1 cellular context compared by ENCODE assay signal in the genomic region with DNA sequence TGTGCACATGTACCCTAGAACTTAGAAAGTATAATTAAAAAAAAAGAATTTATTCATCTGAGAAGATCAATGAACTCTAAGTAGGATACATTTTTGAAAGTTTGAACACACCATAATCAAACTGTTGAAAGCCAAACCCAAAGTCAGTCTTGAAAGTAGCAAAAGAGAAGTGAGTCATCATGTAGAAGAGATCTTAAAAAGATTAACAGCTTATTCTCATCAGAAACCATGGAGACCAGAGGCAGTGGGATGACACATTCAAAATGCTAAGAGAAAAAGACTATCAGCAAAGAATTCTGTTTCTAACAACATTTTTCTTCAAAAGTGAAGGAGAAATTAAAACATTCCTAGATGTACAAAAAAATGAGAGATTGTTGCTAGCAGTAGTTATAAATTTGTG.
TF ChIP-seq lines count a peak whose summit lies in the region.

No MANE protein-coding gene starts in this region.

TF ChIP-seq in SK-N-SH treated with all-trans-retinoic acid at 6 μM for 48 hours, 23 proteins besides CTCF, POLR2A, EP300 and RAD21 (continued from another document):
- TF ChIP-seq ARNTL (CRISPR knock-in tag; IDR thresholded peaks at IDR 0.05; ENCODE audit: borderline replicate concordance, low read depth): no peak
